In genomic region chr15:62059108-62059817, GRCh38 we compare ENCODE assay signal across 9 cellular contexts. TPM values are rescaled to one million over a fixed set of nuclear protein-coding genes. Genes with fewer than 3 reads are reported as not detected.
DNase-seq lines count a peak whose midpoint lies in the region; ATAC-seq and TF ChIP-seq lines count a peak whose summit lies in the region.
"Had no signal": no experiment of that assay in that cellular context is flagged by ENCODE, and none has a peak within 500 bp of the region (broad histone marks: within the 10 kb centered on the region; RNA-seq: fewer than 3 reads in every experiment).

No MANE protein-coding gene starts in this region.

- H3K27me3 ChIP-seq in mucosa of rectum (ENCODE audit: control insufficient read depth in 2 of 2, insufficient read depth in 2 of 2, low read length in 2 of 2), result no peaks in the 10 kb centered on the region

- no peaks in the 10 kb centered on the region for H3K36me3 ChIP-seq in mucosa of rectum (ENCODE audit: control insufficient read depth in 2 of 2, insufficient read depth in 2 of 2, low read length in 2 of 2)

- H3K9ac ChIP-seq in mucosa of rectum (ENCODE audit: low read depth in 1 of 2, low read length in 2 of 2), result peak overlapping the region; percentile 84 to 91

- H3K9me3 ChIP-seq in mucosa of rectum (ENCODE audit: control insufficient read depth in 2 of 2, low read length in 2 of 2), result no peaks in the 10 kb centered on the region

- ATAC-seq in left colon, result no peak
- no peak for ATAC-seq in sciatic nerve

- peak overlapping the region; percentile 89 to 97 for H3K27ac ChIP-seq in mucosa of rectum (ENCODE audit: low read depth in 2 of 2, low read length in 2 of 2)

- TF ChIP-seq CTCF in cardiac fibroblast (IDR thresholded peaks at IDR 0.05; ENCODE audit: low read depth, low read length), result peak; percentile 14

- H3K4me1 ChIP-seq in mucosa of rectum (ENCODE audit: control insufficient read depth in 2 of 2, insufficient read depth in 2 of 2, low read length in 2 of 2), result peaks cover 6 to 7% of the 10 kb centered on the region in 2 donors

- intact Hi-C loops in left colon (cut with DNase I, micrococcal nuclease) (no loop called here), sciatic nerve (cut with DNase I) (no loop called here)

- peak; percentile 25 for DNase-seq in DMS114 treated with DMSO at 0.1 percent for 48 hours (lab: John Stamatoyannopoulos, UW; ENCODE audit: unreplicated experiment)
- peak; percentile 44 for DNase-seq in NAMALWA (ENCODE audit: low spot score)
- DNase-seq in cardiac fibroblast (ENCODE audit: low read depth in 2 of 2), result peak; percentile 29 to 31
- DNase-seq in stimulated activated CD4-positive, alpha-beta T cell treated with anti-CD3 and anti-CD28 coated beads, Interleukin-15, amount 100 ng/mL, for 24 hours, result no peak
- DNase-seq in left colon, result no peak
- no peak for DNase-seq in sciatic nerve (ENCODE audit: low spot score)
- no peak for DNase-seq in activated CD4-positive, alpha-beta T cell treated with anti-CD3 and anti-CD28 coated beads for 4 hours

- H3K4me3 ChIP-seq in cardiac fibroblast (replicated peaks in 1 of 2; ENCODE audit: low read depth in 2 of 2, low read length in 2 of 2), result peak overlapping the region; percentile 85 to 95
- peak overlapping the region; percentile 85 to 94 for H3K4me3 ChIP-seq in mucosa of rectum (ENCODE audit: low read length in 2 of 2)

RNA-seq across cellular contexts. Expression of gene VPS13C, which starts 1.0 kb away (rescaled TPM):
- total RNA-seq in left colon (10 to 100 TPM; 55.2 to 57.2 TPM), sciatic nerve (124 TPM)

RNA-seq across cellular contexts. Expression of gene C2CD4A, which starts 7.5 kb away (rescaled TPM):
- total RNA-seq in left colon (1 to 10 TPM in 1 of 2 donors, under 1 TPM in 1; 0.22 to 1.1 TPM), sciatic nerve (not detected)
- total RNA-seq: T-helper 1 cell treated with Interleukin-12 subunit alpha and Interleukin-12 subunit beta and Interleukin-4 antibody, amounts not matched to agents 30 ng/mL and 1 ng/mL, for 36 hours had no signal

Comparison
In these comparisons a context has a peak if more than half of its experiments do, and no peak if none do; other contexts are left out.
1. DNase-seq: peak in DMS114 treated with DMSO at 0.1 percent for 48 hours (single experiment), NAMALWA (single experiment) and cardiac fibroblast (2 of 2); none in stimulated activated CD4-positive, alpha-beta T cell treated with anti-CD3 and anti-CD28 coated beads, Interleukin-15, amount 100 ng/mL, for 24 hours (single experiment), left colon (0 of 2), sciatic nerve (single experiment) and activated CD4-positive, alpha-beta T cell treated with anti-CD3 and anti-CD28 coated beads for 4 hours (0 of 2).